Comparison of ENCODE assay signal across 9 cellular contexts in the genomic region with DNA sequence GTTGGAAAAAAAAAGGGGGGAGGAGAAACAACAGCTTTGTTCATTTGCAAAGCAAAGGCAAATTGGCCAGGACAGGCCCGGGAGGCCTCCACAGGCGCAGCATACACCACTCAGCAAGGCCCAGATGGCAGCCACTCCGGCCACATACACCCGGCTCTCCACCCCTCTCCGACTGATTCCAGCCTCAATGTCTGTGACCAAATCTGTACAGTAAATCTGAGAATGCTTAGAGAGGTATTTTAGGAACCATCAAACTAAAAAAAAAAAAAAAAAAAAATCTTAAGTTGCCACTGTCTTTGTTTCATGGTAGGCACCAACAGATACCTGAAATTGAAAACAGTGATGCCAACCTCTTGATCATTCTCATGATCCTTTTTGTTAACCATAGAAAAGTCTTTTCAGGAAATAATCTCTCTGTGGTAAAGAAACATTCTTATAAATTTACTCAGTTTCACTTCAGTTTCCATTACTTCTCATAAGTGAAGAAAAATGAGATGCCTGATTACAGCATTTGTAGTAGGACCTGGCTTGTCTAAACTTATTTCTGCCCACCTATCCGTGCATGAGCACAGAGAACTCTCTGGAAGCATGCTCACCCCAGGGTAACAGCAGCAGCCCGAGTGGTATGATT.
DNase-seq lines count a peak whose midpoint lies in the region; ATAC-seq lines count a peak whose summit lies in the region.
"Had no signal": no experiment of that assay in that cellular context is flagged by ENCODE, and none has a peak within 500 bp of the region (broad histone marks: within the 10 kb centered on the region; RNA-seq: fewer than 3 reads in every experiment).

No MANE protein-coding gene starts in this region.

- peak overlapping the region; percentile 70 for H3K27ac ChIP-seq in BLaER1

- H4K20me1 ChIP-seq in BLaER1 = peaks cover 45% of the 10 kb centered on the region

- peaks cover 28% of the 10 kb centered on the region; the same call in 1 of the 2 replicates for H3K36me3 ChIP-seq in BLaER1
- H3K36me3 ChIP-seq in adipocyte (ENCODE audit: control insufficient read depth, insufficient read depth, low read length, severe bottlenecking) = no peaks in the 10 kb centered on the region

- H3K4me1 ChIP-seq in BLaER1 (peaks cover 94% of the 10 kb centered on the region), adipocyte (ENCODE audit: control insufficient read depth, insufficient read depth, low read length) (peaks cover 37% of the 10 kb centered on the region)

- H3K9me3 ChIP-seq in BLaER1 (no peaks in the 10 kb centered on the region), adipocyte (ENCODE audit: control insufficient read depth, low read length) (no peaks in the 10 kb centered on the region)

- H3K4me3 ChIP-seq in BLaER1 (no peak overlapping the region), adipocyte (ENCODE audit: low read length) (no peak overlapping the region)

- H3K27me3 ChIP-seq in BLaER1 (no peaks in the 10 kb centered on the region), adipocyte (replicated peaks; ENCODE audit: control insufficient read depth, insufficient read depth, low read length) (no peaks in the 10 kb centered on the region)

- ATAC-seq in GM19043 (IDR thresholded peaks at IDR 0.05; ENCODE audit: low read depth, unreplicated experiment) (peak; percentile 64), HG03108 (IDR thresholded peaks at IDR 0.05; ENCODE audit: unreplicated experiment) (peak; percentile 59)

- H3K9ac ChIP-seq in BLaER1 (peak overlapping the region; percentile 30), adipocyte (ENCODE audit: low read length) (no peak overlapping the region)

- H3K4me2 ChIP-seq in BLaER1 = peak overlapping the region; percentile 94

- DNase-seq in adipocyte (ENCODE audit: low read depth) (peak; percentile 63), NCI-H187 treated with DMSO at 0.1 percent for 48 hours (lab: John Stamatoyannopoulos, UW) (no peak), OCI-M1 (lab: John Stamatoyannopoulos, UW) (no peak)
- DNase-seq in effector CD4-positive, alpha-beta T cell = no peak
- no peak for DNase-seq in activated CD4-positive, alpha-beta T cell treated with anti-CD3 and anti-CD28 coated beads for 1 hour
- DNase-seq: NCI-H1092 treated with DMSO at 0.1 percent for 48 hours had no signal
